ENCODE assay signal across 1 cellular context in genomic region chr1:11841245-11842153, GRCh38.
TF ChIP-seq lines count a peak whose summit lies in the region.

No MANE protein-coding gene starts in this region.

TF ChIP-seq in K562, 482 proteins besides CTCF, POLR2A, EP300 and RAD21 (continued from another document and continues in another):
- TF ChIP-seq, protein P1, sequence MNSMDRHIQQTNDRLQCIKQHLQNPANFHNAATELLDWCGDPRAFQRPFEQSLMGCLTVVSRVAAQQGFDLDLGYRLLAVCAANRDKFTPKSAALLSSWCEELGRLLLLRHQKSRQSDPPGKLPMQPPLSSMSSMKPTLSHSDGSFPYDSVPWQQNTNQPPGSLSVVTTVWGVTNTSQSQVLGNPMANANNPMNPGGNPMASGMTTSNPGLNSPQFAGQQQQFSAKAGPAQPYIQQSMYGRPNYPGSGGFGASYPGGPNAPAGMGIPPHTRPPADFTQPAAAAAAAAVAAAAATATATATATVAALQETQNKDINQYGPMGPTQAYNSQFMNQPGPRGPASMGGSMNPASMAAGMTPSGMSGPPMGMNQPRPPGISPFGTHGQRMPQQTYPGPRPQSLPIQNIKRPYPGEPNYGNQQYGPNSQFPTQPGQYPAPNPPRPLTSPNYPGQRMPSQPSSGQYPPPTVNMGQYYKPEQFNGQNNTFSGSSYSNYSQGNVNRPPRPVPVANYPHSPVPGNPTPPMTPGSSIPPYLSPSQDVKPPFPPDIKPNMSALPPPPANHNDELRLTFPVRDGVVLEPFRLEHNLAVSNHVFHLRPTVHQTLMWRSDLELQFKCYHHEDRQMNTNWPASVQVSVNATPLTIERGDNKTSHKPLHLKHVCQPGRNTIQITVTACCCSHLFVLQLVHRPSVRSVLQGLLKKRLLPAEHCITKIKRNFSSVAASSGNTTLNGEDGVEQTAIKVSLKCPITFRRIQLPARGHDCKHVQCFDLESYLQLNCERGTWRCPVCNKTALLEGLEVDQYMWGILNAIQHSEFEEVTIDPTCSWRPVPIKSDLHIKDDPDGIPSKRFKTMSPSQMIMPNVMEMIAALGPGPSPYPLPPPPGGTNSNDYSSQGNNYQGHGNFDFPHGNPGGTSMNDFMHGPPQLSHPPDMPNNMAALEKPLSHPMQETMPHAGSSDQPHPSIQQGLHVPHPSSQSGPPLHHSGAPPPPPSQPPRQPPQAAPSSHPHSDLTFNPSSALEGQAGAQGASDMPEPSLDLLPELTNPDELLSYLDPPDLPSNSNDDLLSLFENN (IDR thresholded peaks at IDR 0.05; ENCODE audit: low read depth in 2 of 2, low read length in 2 of 2): no peak
- peak; percentile 51; the same call in 1 of the 2 replicates for TF ChIP-seq NR4A1 (CRISPR knock-in tag; IDR thresholded peaks at IDR 0.05)
- TF ChIP-seq NR4A1 (tag; IDR thresholded peaks at IDR 0.05): no peak
- no peak for TF ChIP-seq RFX7 (CRISPR knock-in tag; IDR thresholded peaks at IDR 0.05)
- 0 out of 4 replicates have a peak, but pooled peaks of 1 of the 2 experiments have one; percentile 13 for TF ChIP-seq NRF1 (conservative IDR thresholded peaks at IDR 0.05 in 1 of 2, IDR thresholded peaks at IDR 0.05 in 1 of 2)
- no peak for TF ChIP-seq MCM3 (IDR thresholded peaks at IDR 0.05)
- TF ChIP-seq CBX3 (IDR thresholded peaks at IDR 0.05; ENCODE audit: borderline replicate concordance in 1 of 2, low read length in 2 of 2): no peak
- no peak for TF ChIP-seq CREBBP (IDR thresholded peaks at IDR 0.05; ENCODE audit: low read depth, low read length)
- TF ChIP-seq, protein P2, sequence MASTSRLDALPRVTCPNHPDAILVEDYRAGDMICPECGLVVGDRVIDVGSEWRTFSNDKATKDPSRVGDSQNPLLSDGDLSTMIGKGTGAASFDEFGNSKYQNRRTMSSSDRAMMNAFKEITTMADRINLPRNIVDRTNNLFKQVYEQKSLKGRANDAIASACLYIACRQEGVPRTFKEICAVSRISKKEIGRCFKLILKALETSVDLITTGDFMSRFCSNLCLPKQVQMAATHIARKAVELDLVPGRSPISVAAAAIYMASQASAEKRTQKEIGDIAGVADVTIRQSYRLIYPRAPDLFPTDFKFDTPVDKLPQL (IDR thresholded peaks at IDR 0.05; ENCODE audit: extremely low read depth, insufficient read length): no peak
- no peak for TF ChIP-seq TAF9B (IDR thresholded peaks at IDR 0.05; ENCODE audit: partially characterized antibody)
- TF ChIP-seq MEF2D (tag; conservative IDR thresholded peaks at IDR 0.05; ENCODE audit: low read depth): no peak
- TF ChIP-seq ZNF780A (CRISPR knock-in tag; IDR thresholded peaks at IDR 0.05): no peak; the same call in 1 of the 2 replicates
- TF ChIP-seq CXXC5 (CRISPR knock-in tag; IDR thresholded peaks at IDR 0.05): peak; percentile 67
- no peak for TF ChIP-seq ZNF263 (CRISPR knock-in tag; IDR thresholded peaks at IDR 0.05; ENCODE audit: borderline replicate concordance)
- no peak for TF ChIP-seq TAF15 (IDR thresholded peaks at IDR 0.05; ENCODE audit: low read depth, low read length)
- TF ChIP-seq ASH1L (IDR thresholded peaks at IDR 0.05; ENCODE audit: borderline replicate concordance, low read depth, partially characterized antibody): no peak
- TF ChIP-seq, protein P3, sequence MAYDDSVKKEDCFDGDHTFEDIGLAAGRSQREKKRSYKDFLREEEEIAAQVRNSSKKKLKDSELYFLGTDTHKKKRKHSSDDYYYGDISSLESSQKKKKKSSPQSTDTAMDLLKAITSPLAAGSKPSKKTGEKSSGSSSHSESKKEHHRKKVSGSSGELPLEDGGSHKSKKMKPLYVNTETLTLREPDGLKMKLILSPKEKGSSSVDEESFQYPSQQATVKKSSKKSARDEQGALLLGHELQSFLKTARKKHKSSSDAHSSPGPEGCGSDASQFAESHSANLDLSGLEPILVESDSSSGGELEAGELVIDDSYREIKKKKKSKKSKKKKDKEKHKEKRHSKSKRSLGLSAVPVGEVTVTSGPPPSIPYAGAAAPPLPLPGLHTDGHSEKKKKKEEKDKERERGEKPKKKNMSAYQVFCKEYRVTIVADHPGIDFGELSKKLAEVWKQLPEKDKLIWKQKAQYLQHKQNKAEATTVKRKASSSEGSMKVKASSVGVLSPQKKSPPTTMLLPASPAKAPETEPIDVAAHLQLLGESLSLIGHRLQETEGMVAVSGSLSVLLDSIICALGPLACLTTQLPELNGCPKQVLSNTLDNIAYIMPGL (CRISPR knock-in tag; IDR thresholded peaks at IDR 0.05): no peak
- no peak for TF ChIP-seq PPARD (CRISPR knock-in tag; IDR thresholded peaks at IDR 0.05)
- peak; percentile 84; the same call in 1 of the 2 replicates for TF ChIP-seq DMBX1 (CRISPR knock-in tag; IDR thresholded peaks at IDR 0.05; ENCODE audit: borderline replicate concordance)
- TF ChIP-seq SLC30A9 (CRISPR knock-in tag; IDR thresholded peaks at IDR 0.05): no peak
- no peak for TF ChIP-seq BRD9 (IDR thresholded peaks at IDR 0.05; ENCODE audit: low read depth, partially characterized antibody)
- TF ChIP-seq ZC3H8 (IDR thresholded peaks at IDR 0.05): no peak
- TF ChIP-seq, protein P4, sequence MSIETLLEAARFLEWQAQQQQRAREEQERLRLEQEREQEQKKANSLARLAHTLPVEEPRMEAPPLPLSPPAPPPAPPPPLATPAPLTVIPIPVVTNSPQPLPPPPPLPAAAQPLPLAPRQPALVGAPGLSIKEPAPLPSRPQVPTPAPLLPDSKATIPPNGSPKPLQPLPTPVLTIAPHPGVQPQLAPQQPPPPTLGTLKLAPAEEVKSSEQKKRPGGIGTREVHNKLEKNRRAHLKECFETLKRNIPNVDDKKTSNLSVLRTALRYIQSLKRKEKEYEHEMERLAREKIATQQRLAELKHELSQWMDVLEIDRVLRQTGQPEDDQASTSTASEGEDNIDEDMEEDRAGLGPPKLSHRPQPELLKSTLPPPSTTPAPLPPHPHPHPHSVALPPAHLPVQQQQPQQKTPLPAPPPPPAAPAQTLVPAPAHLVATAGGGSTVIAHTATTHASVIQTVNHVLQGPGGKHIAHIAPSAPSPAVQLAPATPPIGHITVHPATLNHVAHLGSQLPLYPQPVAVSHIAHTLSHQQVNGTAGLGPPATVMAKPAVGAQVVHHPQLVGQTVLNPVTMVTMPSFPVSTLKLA (conservative IDR thresholded peaks at IDR 0.05): 0 out of 4 replicates have a peak, but pooled peaks have one; percentile 26 to 32
- TF ChIP-seq ATF2 (CRISPR knock-in tag; IDR thresholded peaks at IDR 0.05): peak; percentile 90; the same call in 1 of the 2 replicates
- TF ChIP-seq HMG20A (CRISPR knock-in tag; conservative IDR thresholded peaks at IDR 0.05): no peak
- TF ChIP-seq ZZZ3 (IDR thresholded peaks at IDR 0.05): no peak
- TF ChIP-seq ZNF175 (CRISPR knock-in tag; IDR thresholded peaks at IDR 0.05; ENCODE audit: low read depth): peak; percentile 1; the same call in 1 of the 2 replicates
- TF ChIP-seq ZNF584 (CRISPR knock-in tag; IDR thresholded peaks at IDR 0.05; ENCODE audit: low read depth): peak; percentile 88; the same call in 1 of the 2 replicates
- TF ChIP-seq SMAD3 (CRISPR knock-in tag; conservative IDR thresholded peaks at IDR 0.05): no peak
- TF ChIP-seq ZNF431 (CRISPR knock-in tag; IDR thresholded peaks at IDR 0.05): no peak
- TF ChIP-seq MTA1 (IDR thresholded peaks at IDR 0.05; ENCODE audit: borderline replicate concordance): no peak
- no peak for TF ChIP-seq TBP (optimal IDR thresholded peaks at IDR 0.05; ENCODE audit: low read depth, low read length)
- TF ChIP-seq, protein P5, sequence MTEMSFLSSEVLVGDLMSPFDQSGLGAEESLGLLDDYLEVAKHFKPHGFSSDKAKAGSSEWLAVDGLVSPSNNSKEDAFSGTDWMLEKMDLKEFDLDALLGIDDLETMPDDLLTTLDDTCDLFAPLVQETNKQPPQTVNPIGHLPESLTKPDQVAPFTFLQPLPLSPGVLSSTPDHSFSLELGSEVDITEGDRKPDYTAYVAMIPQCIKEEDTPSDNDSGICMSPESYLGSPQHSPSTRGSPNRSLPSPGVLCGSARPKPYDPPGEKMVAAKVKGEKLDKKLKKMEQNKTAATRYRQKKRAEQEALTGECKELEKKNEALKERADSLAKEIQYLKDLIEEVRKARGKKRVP (CRISPR knock-in tag; IDR thresholded peaks at IDR 0.05): 0 out of 2 replicates have a peak, but pooled peaks have one; percentile 33
- no peak for TF ChIP-seq PURB (CRISPR knock-in tag; IDR thresholded peaks at IDR 0.05; ENCODE audit: low read depth)
- no peak for TF ChIP-seq POLR2B (IDR thresholded peaks at IDR 0.05; ENCODE audit: low read depth, partially characterized antibody)
- peak; percentile 91 for TF ChIP-seq BHLHE40 (IDR thresholded peaks at IDR 0.05; ENCODE audit: low read length)
- no peak for TF ChIP-seq CHD4 (IDR thresholded peaks at IDR 0.05; ENCODE audit: insufficient read depth, insufficient replicate concordance, low read depth, low read length, poor library complexity, severe bottlenecking)
- no peak for TF ChIP-seq HNRNPUL1 (IDR thresholded peaks at IDR 0.05; ENCODE audit: low read length)
- TF ChIP-seq E2F5 (CRISPR knock-in tag; IDR thresholded peaks at IDR 0.05): no peak
- TF ChIP-seq JUND (IDR thresholded peaks at IDR 0.05; ENCODE audit: borderline replicate concordance, low read depth, low read length): peak; percentile 78
- TF ChIP-seq JUND (tag; IDR thresholded peaks at IDR 0.05; ENCODE audit: borderline replicate concordance, low read depth, low read length): peak; percentile 84
- no peak for TF ChIP-seq TEAD4 (IDR thresholded peaks at IDR 0.05; ENCODE audit: low read length)
- TF ChIP-seq TEAD4 (CRISPR knock-in tag; IDR thresholded peaks at IDR 0.05; ENCODE audit: borderline replicate concordance): no peak
- no peak for TF ChIP-seq TEAD2 (tag; IDR thresholded peaks at IDR 0.05)
- TF ChIP-seq PML (IDR thresholded peaks at IDR 0.05; ENCODE audit: low read length): no peak
- TF ChIP-seq HSF4 (CRISPR knock-in tag; IDR thresholded peaks at IDR 0.05; ENCODE audit: borderline replicate concordance): 0 out of 2 replicates have a peak, but pooled peaks have one; percentile 51
- no peak for TF ChIP-seq PHB2 (IDR thresholded peaks at IDR 0.05; ENCODE audit: low read depth)
- TF ChIP-seq ZNF830 (CRISPR knock-in tag; IDR thresholded peaks at IDR 0.05): 0 out of 2 replicates have a peak, but pooled peaks have one; percentile 76
- TF ChIP-seq HOXB6 (CRISPR knock-in tag; IDR thresholded peaks at IDR 0.05; ENCODE audit: borderline replicate concordance): no peak
- no peak for TF ChIP-seq HDAC8 (tag; IDR thresholded peaks at IDR 0.05)
- TF ChIP-seq PTRF (tag; IDR thresholded peaks at IDR 0.05): 0 out of 2 replicates have a peak, but pooled peaks have one; percentile 37
- no peak for TF ChIP-seq ELK1 (CRISPR knock-in tag; IDR thresholded peaks at IDR 0.05)
- TF ChIP-seq, protein P6, sequence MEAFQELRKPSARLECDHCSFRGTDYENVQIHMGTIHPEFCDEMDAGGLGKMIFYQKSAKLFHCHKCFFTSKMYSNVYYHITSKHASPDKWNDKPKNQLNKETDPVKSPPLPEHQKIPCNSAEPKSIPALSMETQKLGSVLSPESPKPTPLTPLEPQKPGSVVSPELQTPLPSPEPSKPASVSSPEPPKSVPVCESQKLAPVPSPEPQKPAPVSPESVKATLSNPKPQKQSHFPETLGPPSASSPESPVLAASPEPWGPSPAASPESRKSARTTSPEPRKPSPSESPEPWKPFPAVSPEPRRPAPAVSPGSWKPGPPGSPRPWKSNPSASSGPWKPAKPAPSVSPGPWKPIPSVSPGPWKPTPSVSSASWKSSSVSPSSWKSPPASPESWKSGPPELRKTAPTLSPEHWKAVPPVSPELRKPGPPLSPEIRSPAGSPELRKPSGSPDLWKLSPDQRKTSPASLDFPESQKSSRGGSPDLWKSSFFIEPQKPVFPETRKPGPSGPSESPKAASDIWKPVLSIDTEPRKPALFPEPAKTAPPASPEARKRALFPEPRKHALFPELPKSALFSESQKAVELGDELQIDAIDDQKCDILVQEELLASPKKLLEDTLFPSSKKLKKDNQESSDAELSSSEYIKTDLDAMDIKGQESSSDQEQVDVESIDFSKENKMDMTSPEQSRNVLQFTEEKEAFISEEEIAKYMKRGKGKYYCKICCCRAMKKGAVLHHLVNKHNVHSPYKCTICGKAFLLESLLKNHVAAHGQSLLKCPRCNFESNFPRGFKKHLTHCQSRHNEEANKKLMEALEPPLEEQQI (IDR thresholded peaks at IDR 0.05): no peak
- TF ChIP-seq ZFP36 (IDR thresholded peaks at IDR 0.05; ENCODE audit: low read depth, low read length, partially characterized antibody): no peak
- TF ChIP-seq KLF13 (tag; IDR thresholded peaks at IDR 0.05; ENCODE audit: borderline replicate concordance, low read depth): 0 out of 2 replicates have a peak, but pooled peaks have one; percentile 5
- TF ChIP-seq, protein P7, sequence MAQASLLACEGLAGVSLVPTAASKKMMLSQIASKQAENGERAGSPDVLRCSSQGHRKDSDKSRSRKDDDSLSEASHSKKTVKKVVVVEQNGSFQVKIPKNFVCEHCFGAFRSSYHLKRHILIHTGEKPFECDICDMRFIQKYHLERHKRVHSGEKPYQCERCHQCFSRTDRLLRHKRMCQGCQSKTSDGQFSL (CRISPR knock-in tag; IDR thresholded peaks at IDR 0.05): no peak
- TF ChIP-seq, protein P7 (tag; IDR thresholded peaks at IDR 0.05): 0 out of 4 replicates have a peak, but pooled peaks of 1 of the 2 experiments have one; percentile 55
